21 cellular contexts compared by ENCODE assay signal in the genomic region with DNA sequence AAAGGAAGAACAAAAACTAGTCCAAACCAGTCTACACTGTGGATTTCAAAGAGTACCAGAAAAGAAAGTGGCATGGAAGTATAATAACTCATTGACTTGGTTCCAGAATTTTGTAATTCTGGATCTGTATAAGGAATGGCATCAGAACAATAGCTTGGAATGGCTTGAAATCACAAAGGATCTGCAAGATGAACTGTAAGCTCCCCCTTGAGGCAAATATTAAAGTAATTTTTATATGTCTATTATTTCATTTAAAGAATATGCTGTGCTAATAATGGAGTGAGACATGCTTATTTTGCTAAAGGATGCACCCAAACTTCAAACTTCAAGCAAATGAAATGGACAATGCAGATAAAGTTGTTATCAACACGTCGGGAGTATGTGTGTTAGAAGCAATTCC. TPM values are rescaled to one million over a fixed set of nuclear protein-coding genes. Genes with fewer than 3 reads are reported as not detected.
DNase-seq lines count a peak whose midpoint lies in the region; FAIRE-seq and TF ChIP-seq lines count a peak whose summit lies in the region.
"Had no signal": no experiment of that assay in that cellular context is flagged by ENCODE, and none has a peak within 500 bp of the region (broad histone marks: within the 10 kb centered on the region; RNA-seq: fewer than 3 reads in every experiment).

No MANE protein-coding gene starts in this region.

- H4K20me1 ChIP-seq in Karpas-422 (ENCODE audit: insufficient read depth, low read depth, low read length), result no peaks in the 10 kb centered on the region

- no peak overlapping the region for H3K4me3 ChIP-seq in BE2C (ENCODE audit: low read depth, low read length)
- H3K4me3 ChIP-seq in Karpas-422 (ENCODE audit: low read length), result no peak overlapping the region
- H3K4me3 ChIP-seq: SK-N-MC had no signal

- peak; percentile 27 for TF ChIP-seq CTCF in BE2C (IDR thresholded peaks at IDR 0.05; ENCODE audit: low read depth, low read length)
- peak; percentile 25 for TF ChIP-seq CTCF in D721Med (IDR thresholded peaks at IDR 0.05; ENCODE audit: insufficient read depth, missing control alignments)
- TF ChIP-seq CTCF in VCaP (conservative IDR thresholded peaks at IDR 0.05), result peak; percentile 75

- no peak for DNase-seq in BE2C
- DNase-seq in D721Med (ENCODE audit: insufficient read length, low spot score), result no peak
- DNase-seq in Karpas-422, result no peak
- DNase-seq in dermis blood vessel endothelial cell, result no peak
- DNase-seq in NCI-H146 (lab: John Stamatoyannopoulos, UW), result no peak
- DNase-seq: Calu3, DMS153, NCI-H1105 treated with DMSO at 0.1 percent for 48 hours, NCI-H2029, NCI-H446 treated with DMSO at 0.1 percent for 48 hours, NCI-H526, NCI-H82, SIG-M5 had no signal

- H3K9ac ChIP-seq in Karpas-422 (ENCODE audit: low read length), result no peak overlapping the region
- H3K9ac ChIP-seq: KMS-11 had no signal

- H3K27me3 ChIP-seq in BE2C (no peaks in the 10 kb centered on the region), Karpas-422 (ENCODE audit: low read length) (no peaks in the 10 kb centered on the region)

- H3K27ac ChIP-seq in VCaP (no peak overlapping the region), Karpas-422 (ENCODE audit: low read length) (no peak overlapping the region)
- H3K27ac ChIP-seq: HL-60, KMS-11, SK-N-MC had no signal

- H3K4me2 ChIP-seq in Karpas-422 (ENCODE audit: low read depth, low read length, poor library complexity, severe bottlenecking), result no peak overlapping the region
- H3K4me2 ChIP-seq: KMS-11 had no signal

- H3K4me1 ChIP-seq in BE2C, result no peaks in the 10 kb centered on the region
- no peaks in the 10 kb centered on the region for H3K4me1 ChIP-seq in Karpas-422 (ENCODE audit: low read length)

- H3K36me3 ChIP-seq in BE2C, result no peaks in the 10 kb centered on the region
- H3K36me3 ChIP-seq in Karpas-422 (ENCODE audit: insufficient read depth, low read length), result no peaks in the 10 kb centered on the region

- no peak overlapping the region for H2AFZ ChIP-seq in Karpas-422 (ENCODE audit: low read length)

- H3K9me2 ChIP-seq in Karpas-422 (replicated peaks; ENCODE audit: insufficient read depth, low read length), result no peaks in the 10 kb centered on the region

- no peaks in the 10 kb centered on the region for H3K9me3 ChIP-seq in BE2C
- H3K9me3 ChIP-seq in Karpas-422 (ENCODE audit: low read length), result peaks cover 7% of the 10 kb centered on the region

- FAIRE-seq in D721Med (lab: Jason Lieb, UNC) (no peak), islet of Langerhans (lab: Jason Lieb, UNC) (peak; percentile 9)
- FAIRE-seq: GM18507, H54 had no signal

- H3K79me2 ChIP-seq in Karpas-422 (ENCODE audit: low read length), result no peaks in the 10 kb centered on the region

RNA-seq across cellular contexts. Expression of gene CHODL, which starts 21.3 kb away (rescaled TPM):
- polyA plus RNA-seq in BE2C (2012; ENCODE audit: insufficient read depth, insufficient read length, low read depth), result 8.6 TPM
- 0.14 TPM in 1 of 2 replicates, not detected in the other for total RNA-seq in Karpas-422 (2014; rRNA removed; shearing (Covaris generic); ENCODE audit: low replicate concordance)
- 0.14 TPM in 1 of 2 replicates, not detected in the other for total RNA-seq in dermis blood vessel endothelial cell
- total RNA-seq: Calu3, M059J had no signal

Comparison
In these comparisons a context has a peak if more than half of its experiments do, and no peak if none do; other contexts are left out.
1. CTCF ChIP-seq: peak in every context shown above with its lines; median percentile 75 in VCaP; 27 in BE2C; 25 in D721Med.